ENCODE assay signal across 30 cellular contexts in genomic region chr15:81334768-81335447, GRCh38. TPM values are rescaled to one million over a fixed set of nuclear protein-coding genes. Genes with fewer than 3 reads are reported as not detected.
DNase-seq lines count a peak whose midpoint lies in the region; ATAC-seq and TF ChIP-seq lines count a peak whose summit lies in the region.
"Had no signal": no experiment of that assay in that cellular context is flagged by ENCODE, and none has a peak within 500 bp of the region (broad histone marks: within the 10 kb centered on the region; RNA-seq: fewer than 3 reads in every experiment).

No MANE protein-coding gene starts in this region.

- peaks cover 0 to 34% (median 8%) of the 10 kb centered on the region in 12 donors for H3K4me1 ChIP-seq in heart left ventricle
- H3K4me1 ChIP-seq in mesenchymal stem cell (ENCODE audit: control insufficient read depth, insufficient read depth, low read depth, low read length): peaks cover 9% of the 10 kb centered on the region
- H3K4me1 ChIP-seq in sigmoid colon: peaks cover 0 to 28% (median 20%) of the 10 kb centered on the region in 4 donors
- H3K4me1 ChIP-seq in thyroid gland: peaks cover 0 to 8% of the 10 kb centered on the region in 2 donors

- H3K9me3 ChIP-seq in heart left ventricle: no peaks in the 10 kb centered on the region
- no peaks in the 10 kb centered on the region for H3K9me3 ChIP-seq in mesenchymal stem cell (ENCODE audit: control insufficient read depth, low read length)
- H3K9me3 ChIP-seq in sigmoid colon: no peaks in the 10 kb centered on the region
- H3K9me3 ChIP-seq in thyroid gland: no peaks in the 10 kb centered on the region
- H3K9me3 ChIP-seq: right lobe of liver, uterus had no signal

- no peak overlapping the region for H2AFZ ChIP-seq in mesenchymal stem cell (ENCODE audit: low read depth, low read length)

- 63 to 84% (median 81%) methylated on average over 8 to 10 of the region's 10 CpGs for WGBS in heart left ventricle, 4 donors
- 80% methylated on average over 9 of the region's 10 CpGs for WGBS in mesenchymal stem cell
- WGBS in sigmoid colon, 2 donors: 32 to 74% methylated on average over 10 of the region's 10 CpGs
- WGBS in thyroid gland, 2 donors: 83 to 93% methylated on average over 2 to 10 of the region's 10 CpGs

- H3K27ac Mint-ChIP-seq in stimulated activated effector memory CD8-positive, alpha-beta T cell treated with anti-CD3 and anti-CD28 coated beads, Interleukin-12 subunit alpha, Interleukin-12 subunit beta, amount 100 ng/mL, for 72 hours: no peak overlapping the region
- H3K27ac Mint-ChIP-seq: activated CD4-positive, alpha-beta T cell treated with anti-CD3 and anti-CD28 coated beads, Interleukin-2, amount 10 ng/mL, durations not matched to agents 7 days and 5 days; activated T-cell treated with anti-CD3 and anti-CD28 coated beads, Interleukin-2, amount 50 U/mL, for 72 hours had no signal

- H3K27me3 ChIP-seq in heart left ventricle: no peaks in the 10 kb centered on the region
- H3K27me3 ChIP-seq in mesenchymal stem cell (ENCODE audit: control insufficient read depth in 1 of 2, insufficient read depth in 1 of 2, low read length in 2 of 2): peaks cover 2 to 9% of the 10 kb centered on the region in 2 experiments
- no peaks in the 10 kb centered on the region for H3K27me3 ChIP-seq in sigmoid colon
- no peaks in the 10 kb centered on the region for H3K27me3 ChIP-seq in thyroid gland
- H3K27me3 ChIP-seq: right lobe of liver, uterus had no signal

- H3K9ac ChIP-seq in mesenchymal stem cell (ENCODE audit: low read length): no peak overlapping the region

- H2BK15ac ChIP-seq in mesenchymal stem cell (ENCODE audit: low read depth, poor library complexity, severe bottlenecking): no peak overlapping the region

- peak; percentile 41 for ATAC-seq in left ventricle myocardium superior
- ATAC-seq in heart left ventricle: no peak
- no peak for ATAC-seq in HG03565 (IDR thresholded peaks at IDR 0.05; ENCODE audit: unreplicated experiment)
- ATAC-seq in stimulated activated effector memory CD8-positive, alpha-beta T cell treated with anti-CD3 and anti-CD28 coated beads, Interleukin-12 subunit alpha, Interleukin-12 subunit beta, amount 100 ng/mL, for 72 hours: no peak
- ATAC-seq: activated T-cell treated with anti-CD3 and anti-CD28 coated beads, Interleukin-2, amount 50 U/mL, for 72 hours; Panc1 had no signal

- peak overlapping the region; percentile 10 for H2AK5ac ChIP-seq in mesenchymal stem cell (ENCODE audit: low read length, severe bottlenecking)

- H3K4me2 ChIP-seq in mesenchymal stem cell (ENCODE audit: low read length, poor library complexity, severe bottlenecking): no peak overlapping the region

- H3K4me1 Mint-ChIP-seq in stimulated activated effector memory CD8-positive, alpha-beta T cell treated with anti-CD3 and anti-CD28 coated beads, Interleukin-12 subunit alpha, Interleukin-12 subunit beta, amount 100 ng/mL, for 72 hours: peaks cover 17% of the 10 kb centered on the region

- no peak overlapping the region for H4K8ac ChIP-seq in mesenchymal stem cell (ENCODE audit: low read length)

- peaks cover 1% of the 10 kb centered on the region for H3K79me1 ChIP-seq in mesenchymal stem cell (replicated peaks; ENCODE audit: low read length, poor library complexity, severe bottlenecking)

- no peaks in the 10 kb centered on the region for H3K36me3 Mint-ChIP-seq in stimulated activated effector memory CD8-positive, alpha-beta T cell treated with anti-CD3 and anti-CD28 coated beads, Interleukin-12 subunit alpha, Interleukin-12 subunit beta, amount 100 ng/mL, for 72 hours
- H3K36me3 Mint-ChIP-seq: brain had no signal

- no peak for DNase-seq in left ventricle myocardium superior
- DNase-seq in heart left ventricle: no peak
- peak; percentile 38 for DNase-seq in NCI-H748 (lab: John Stamatoyannopoulos, UW; ENCODE audit: unreplicated experiment)
- no peak for DNase-seq in mesenchymal stem cell
- no peak for DNase-seq in sigmoid colon
- no peak for DNase-seq in thyroid gland
- no peak for DNase-seq in stimulated activated effector memory CD8-positive, alpha-beta T cell treated with anti-CD3 and anti-CD28 coated beads, Interleukin-12 subunit alpha, Interleukin-12 subunit beta, amount 100 ng/mL, for 72 hours (ENCODE audit: low spot score in 2 of 2)
- DNase-seq: activated CD4-positive, alpha-beta T cell treated with anti-CD3 and anti-CD28 coated beads, Interleukin-2, amount 10 ng/mL, durations not matched to agents 7 days and 5 days; activated naive CD4-positive, alpha-beta T cell; activated T-cell treated with anti-CD3 and anti-CD28 coated beads, Interleukin-2, amount 50 U/mL, for 72 hours; DND-41; KBM-7; kidney glomerular epithelial cell; mammary epithelial cell; NCI-H1105 treated with DMSO at 0.1 percent for 48 hours; NCI-H2107; NCI-H524 treated with DMSO at 0.1 percent for 48 hours; posterior cingulate gyrus; right lobe of liver; SIG-M5; stimulated activated CD4-positive, alpha-beta T cell treated with anti-CD3 and anti-CD28 coated beads, Interleukin-4, amount 100 ng/mL, for 4 hours; stimulated activated naive CD4-positive, alpha-beta T cell treated with Interleukin-2 at 50 U/mL for 16 hours; T1000; uterus; WERI-Rb-1 had no signal

- no peak overlapping the region for H4K91ac ChIP-seq in mesenchymal stem cell (ENCODE audit: low read length)

- peak overlapping the region in 1 of 2 experiments; percentile 6 for H3K18ac ChIP-seq in mesenchymal stem cell (ENCODE audit: low read depth in 1 of 2, low read length in 2 of 2)

- no peak overlapping the region for H3K4ac ChIP-seq in mesenchymal stem cell (ENCODE audit: low read depth in 1 of 2, low read length in 2 of 2)

- H3K27ac ChIP-seq in heart left ventricle (no peak overlapping the region), mesenchymal stem cell (ENCODE audit: low read length, poor library complexity, severe bottlenecking) (no peak overlapping the region), sigmoid colon (no peak overlapping the region), thyroid gland (no peak overlapping the region)
- H3K27ac ChIP-seq: right lobe of liver, uterus, WERI-Rb-1 had no signal

- no peak overlapping the region for H3K4me3 Mint-ChIP-seq in stimulated activated effector memory CD8-positive, alpha-beta T cell treated with anti-CD3 and anti-CD28 coated beads, Interleukin-12 subunit alpha, Interleukin-12 subunit beta, amount 100 ng/mL, for 72 hours
- H3K4me3 Mint-ChIP-seq: activated CD4-positive, alpha-beta T cell treated with anti-CD3 and anti-CD28 coated beads, Interleukin-2, amount 10 ng/mL, durations not matched to agents 7 days and 5 days; activated T-cell treated with anti-CD3 and anti-CD28 coated beads, Interleukin-2, amount 50 U/mL, for 72 hours; brain had no signal

- no peak for TF ChIP-seq CTCF in heart left ventricle (IDR thresholded peaks at IDR 0.05)
- no peak for TF ChIP-seq CTCF in sigmoid colon (IDR thresholded peaks at IDR 0.05)
- TF ChIP-seq CTCF in thyroid gland (IDR thresholded peaks at IDR 0.05): no peak

- H2BK120ac ChIP-seq in mesenchymal stem cell (ENCODE audit: low read depth, low read length): no peak overlapping the region

- H3K9me3 Mint-ChIP-seq in stimulated activated effector memory CD8-positive, alpha-beta T cell treated with anti-CD3 and anti-CD28 coated beads, Interleukin-12 subunit alpha, Interleukin-12 subunit beta, amount 100 ng/mL, for 72 hours: no peaks in the 10 kb centered on the region
- H3K9me3 Mint-ChIP-seq: activated CD4-positive, alpha-beta T cell treated with anti-CD3 and anti-CD28 coated beads, Interleukin-2, amount 10 ng/mL, durations not matched to agents 7 days and 5 days; activated T-cell treated with anti-CD3 and anti-CD28 coated beads, Interleukin-2, amount 50 U/mL, for 72 hours; brain had no signal

- H2BK5ac ChIP-seq in mesenchymal stem cell (ENCODE audit: low read depth, low read length, poor library complexity, severe bottlenecking): no peak overlapping the region

- TF ChIP-seq POLR2A in heart left ventricle (IDR thresholded peaks at IDR 0.05): no peak
- TF ChIP-seq POLR2A in sigmoid colon (IDR thresholded peaks at IDR 0.05): no peak
- no peak for TF ChIP-seq POLR2A in thyroid gland (IDR thresholded peaks at IDR 0.05)

- intact Hi-C loops in left ventricle myocardium superior (cut with micrococcal nuclease) (no loop called here), heart left ventricle (cut with DNase I) (loop anchor here in 4 of 10 donors (5.0 kb wide), 2 partner anchors 58 to 67 kb away; no protein-coding TSS in a partner anchor), sigmoid colon (cut with DNase I) (loop anchor here (5.0 kb wide), 2 partner anchors 58 to 62 kb away; no protein-coding TSS in a partner anchor), thyroid gland (cut with DNase I) (no loop called here)

- no peak overlapping the region for H2BK12ac ChIP-seq in mesenchymal stem cell (ENCODE audit: low read length in 2 of 2)

- H3K36me3 ChIP-seq in heart left ventricle: no peaks in the 10 kb centered on the region
- H3K36me3 ChIP-seq in mesenchymal stem cell (ENCODE audit: control insufficient read depth in 1 of 2, insufficient read depth in 2 of 2, low read depth in 1 of 2, low read length in 2 of 2): peaks cover 0 to 7% of the 10 kb centered on the region in 2 experiments
- H3K36me3 ChIP-seq in sigmoid colon: no peaks in the 10 kb centered on the region
- H3K36me3 ChIP-seq in thyroid gland: no peaks in the 10 kb centered on the region
- H3K36me3 ChIP-seq: right lobe of liver, uterus, WERI-Rb-1 had no signal

- TF ChIP-seq EP300 in sigmoid colon (IDR thresholded peaks at IDR 0.05): no peak

- no peak overlapping the region for H3K23ac ChIP-seq in mesenchymal stem cell (ENCODE audit: low read length in 2 of 2)

- H3K4me3 ChIP-seq in heart left ventricle: no peak overlapping the region
- no peak overlapping the region for H3K4me3 ChIP-seq in mesenchymal stem cell (ENCODE audit: insufficient read depth in 1 of 2, low read depth in 1 of 2, low read length in 2 of 2)
- no peak overlapping the region for H3K4me3 ChIP-seq in sigmoid colon
- H3K4me3 ChIP-seq in thyroid gland (replicated peaks in 1 of 3): no peak overlapping the region
- H3K4me3 ChIP-seq: right lobe of liver, uterus had no signal

- H3K14ac ChIP-seq in mesenchymal stem cell (ENCODE audit: low read length in 2 of 2): no peak overlapping the region

RNA-seq across cellular contexts. Expression of gene STARD5, which starts 11.0 kb away (rescaled TPM):
- total RNA-seq in left ventricle myocardium superior: 1.8 TPM
- 1 to 10 TPM in 7 of 9 donors, under 1 TPM in 2; 0.49 to 3.0 (median 1.4) TPM for total RNA-seq in heart left ventricle
- 1 to 10 TPM; 1.4 to 3.7 TPM for polyA plus RNA-seq in heart left ventricle
- 2.6 TPM for polyA plus RNA-seq in mesenchymal stem cell (2013, experiment 1 of 2)
- polyA plus RNA-seq in mesenchymal stem cell (2013, experiment 2 of 2): 2.5 TPM
- total RNA-seq in sigmoid colon: 1 to 10 TPM in 3 of 4 donors, under 1 TPM in 1; 0.66 to 6.4 (median 3.0) TPM
- 10 to 100 TPM; 21.2 to 26.1 (median 22.8) TPM for polyA plus RNA-seq in sigmoid colon
- 10 to 100 TPM in 1 of 4 donors, 1 to 10 TPM in 3; 1.5 to 11.3 (median 8.5) TPM for total RNA-seq in thyroid gland

RNA-seq across cellular contexts. Expression of gene TMC3, which starts 39.1 kb away (rescaled TPM):
- total RNA-seq in left ventricle myocardium superior (not detected), heart left ventricle (under 1 TPM in 1 of 9 donors, not detected in 8; 0.19 TPM), sigmoid colon (under 1 TPM; 0.55 to 0.82 (median 0.70) TPM), thyroid gland (under 1 TPM in 3 of 4 donors, not detected in 1; 0.33 to 0.40 (median 0.34) TPM)
- polyA plus RNA-seq in heart left ventricle (not detected), sigmoid colon (under 1 TPM in 1 of 3 donors, not detected in 2; 0.25 TPM)
- not detected for polyA plus RNA-seq in mesenchymal stem cell (2013, experiment 1 of 2)
- not detected for polyA plus RNA-seq in mesenchymal stem cell (2013, experiment 2 of 2)
- total RNA-seq: activated CD4-positive, alpha-beta T cell treated with anti-CD3 and anti-CD28 coated beads, Interleukin-2, amount 10 ng/mL, durations not matched to agents 7 days and 5 days; activated T-cell treated with anti-CD3 and anti-CD28 coated beads, Interleukin-2, amount 50 U/mL, for 72 hours; mammary epithelial cell; MCF 10A had no signal
- polyA plus RNA-seq: BJ, mammary epithelial cell had no signal
